In genomic region chr2:15378148-15378908, GRCh38 we compare ENCODE assay signal across 1 cellular context.
TF ChIP-seq lines count a peak whose summit lies in the region.

No MANE protein-coding gene starts in this region.

TF ChIP-seq in GM23338, 12 proteins besides CTCF, POLR2A, EP300 and RAD21 (continued from another document):
- TF ChIP-seq ZNF462 (CRISPR knock-in tag; IDR thresholded peaks at IDR 0.05) (no peak), STAT1 (IDR thresholded peaks at IDR 0.05; ENCODE audit: unreplicated experiment) (no peak), ZNF331 (CRISPR knock-in tag; IDR thresholded peaks at IDR 0.05; ENCODE audit: low read depth) (no peak)
